In the genomic region with DNA sequence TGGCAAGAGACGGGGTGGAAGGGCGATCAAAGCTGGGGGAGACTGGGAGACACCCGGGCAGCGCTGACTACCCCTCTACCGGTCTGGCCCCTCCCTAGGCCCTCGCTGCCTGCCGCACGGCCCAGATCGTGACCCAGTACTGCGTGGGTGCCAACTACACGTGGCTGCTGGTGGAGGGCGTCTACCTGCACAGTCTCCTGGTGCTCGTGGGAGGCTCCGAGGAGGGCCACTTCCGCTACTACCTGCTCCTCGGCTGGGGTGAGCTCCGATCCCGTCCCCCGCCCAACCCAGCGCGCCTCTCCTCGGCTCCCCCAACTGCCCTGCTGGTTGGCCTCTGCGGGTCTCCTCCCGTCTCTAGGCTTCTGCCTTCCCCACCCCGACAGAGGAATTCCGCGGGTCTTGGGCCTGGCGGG, we compare ENCODE assay signal across 1 cellular context.
TF ChIP-seq lines count a peak whose summit lies in the region.

No MANE protein-coding gene starts in this region.

TF ChIP-seq in HepG2, 621 proteins besides CTCF, POLR2A, EP300 and RAD21:
- peak; percentile 53; the same call in 1 of the 2 replicates for TF ChIP-seq MAX (IDR thresholded peaks at IDR 0.05)
- TF ChIP-seq SALL2 (CRISPR knock-in tag; IDR thresholded peaks at IDR 0.05): peak; percentile 25; the same call in 1 of the 2 replicates
- no peak for TF ChIP-seq LCORL (IDR thresholded peaks at IDR 0.05)
- TF ChIP-seq LCORL (CRISPR knock-in tag; IDR thresholded peaks at IDR 0.05): 0 out of 2 replicates have a peak, but pooled peaks have one; percentile 45
- TF ChIP-seq CREB1 (IDR thresholded peaks at IDR 0.05): no peak
- no peak for TF ChIP-seq CREB1 (CRISPR knock-in tag; IDR thresholded peaks at IDR 0.05)
- TF ChIP-seq GABPB1 (CRISPR knock-in tag; IDR thresholded peaks at IDR 0.05): peak; percentile 42; the same call in 1 of the 2 replicates
- 0 out of 2 replicates have a peak, but pooled peaks have one; percentile 40 for TF ChIP-seq FOXC1 (CRISPR knock-in tag; IDR thresholded peaks at IDR 0.05; ENCODE audit: borderline replicate concordance)
- TF ChIP-seq ZBTB39 (CRISPR knock-in tag; IDR thresholded peaks at IDR 0.05): no peak
- TF ChIP-seq, protein P1, sequence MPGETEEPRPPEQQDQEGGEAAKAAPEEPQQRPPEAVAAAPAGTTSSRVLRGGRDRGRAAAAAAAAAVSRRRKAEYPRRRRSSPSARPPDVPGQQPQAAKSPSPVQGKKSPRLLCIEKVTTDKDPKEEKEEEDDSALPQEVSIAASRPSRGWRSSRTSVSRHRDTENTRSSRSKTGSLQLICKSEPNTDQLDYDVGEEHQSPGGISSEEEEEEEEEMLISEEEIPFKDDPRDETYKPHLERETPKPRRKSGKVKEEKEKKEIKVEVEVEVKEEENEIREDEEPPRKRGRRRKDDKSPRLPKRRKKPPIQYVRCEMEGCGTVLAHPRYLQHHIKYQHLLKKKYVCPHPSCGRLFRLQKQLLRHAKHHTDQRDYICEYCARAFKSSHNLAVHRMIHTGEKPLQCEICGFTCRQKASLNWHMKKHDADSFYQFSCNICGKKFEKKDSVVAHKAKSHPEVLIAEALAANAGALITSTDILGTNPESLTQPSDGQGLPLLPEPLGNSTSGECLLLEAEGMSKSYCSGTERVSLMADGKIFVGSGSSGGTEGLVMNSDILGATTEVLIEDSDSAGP (CRISPR knock-in tag; IDR thresholded peaks at IDR 0.05; ENCODE audit: borderline replicate concordance): 0 out of 2 replicates have a peak, but pooled peaks have one; percentile 22
- TF ChIP-seq, protein P2, sequence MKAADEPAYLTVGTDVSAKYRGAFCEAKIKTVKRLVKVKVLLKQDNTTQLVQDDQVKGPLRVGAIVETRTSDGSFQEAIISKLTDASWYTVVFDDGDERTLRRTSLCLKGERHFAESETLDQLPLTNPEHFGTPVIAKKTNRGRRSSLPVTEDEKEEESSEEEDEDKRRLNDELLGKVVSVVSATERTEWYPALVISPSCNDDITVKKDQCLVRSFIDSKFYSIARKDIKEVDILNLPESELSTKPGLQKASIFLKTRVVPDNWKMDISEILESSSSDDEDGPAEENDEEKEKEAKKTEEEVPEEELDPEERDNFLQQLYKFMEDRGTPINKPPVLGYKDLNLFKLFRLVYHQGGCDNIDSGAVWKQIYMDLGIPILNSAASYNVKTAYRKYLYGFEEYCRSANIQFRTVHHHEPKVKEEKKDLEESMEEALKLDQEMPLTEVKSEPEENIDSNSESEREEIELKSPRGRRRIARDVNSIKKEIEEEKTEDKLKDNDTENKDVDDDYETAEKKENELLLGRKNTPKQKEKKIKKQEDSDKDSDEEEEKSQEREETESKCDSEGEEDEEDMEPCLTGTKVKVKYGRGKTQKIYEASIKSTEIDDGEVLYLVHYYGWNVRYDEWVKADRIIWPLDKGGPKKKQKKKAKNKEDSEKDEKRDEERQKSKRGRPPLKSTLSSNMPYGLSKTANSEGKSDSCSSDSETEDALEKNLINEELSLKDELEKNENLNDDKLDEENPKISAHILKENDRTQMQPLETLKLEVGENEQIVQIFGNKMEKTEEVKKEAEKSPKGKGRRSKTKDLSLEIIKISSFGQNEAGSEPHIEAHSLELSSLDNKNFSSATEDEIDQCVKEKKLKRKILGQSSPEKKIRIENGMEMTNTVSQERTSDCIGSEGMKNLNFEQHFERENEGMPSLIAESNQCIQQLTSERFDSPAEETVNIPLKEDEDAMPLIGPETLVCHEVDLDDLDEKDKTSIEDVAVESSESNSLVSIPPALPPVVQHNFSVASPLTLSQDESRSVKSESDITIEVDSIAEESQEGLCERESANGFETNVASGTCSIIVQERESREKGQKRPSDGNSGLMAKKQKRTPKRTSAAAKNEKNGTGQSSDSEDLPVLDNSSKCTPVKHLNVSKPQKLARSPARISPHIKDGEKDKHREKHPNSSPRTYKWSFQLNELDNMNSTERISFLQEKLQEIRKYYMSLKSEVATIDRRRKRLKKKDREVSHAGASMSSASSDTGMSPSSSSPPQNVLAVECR (CRISPR knock-in tag; IDR thresholded peaks at IDR 0.05; ENCODE audit: borderline replicate concordance): 0 out of 2 replicates have a peak, but pooled peaks have one; percentile 36
- TF ChIP-seq ZNF558 (CRISPR knock-in tag; IDR thresholded peaks at IDR 0.05; ENCODE audit: borderline replicate concordance): no peak
- 0 out of 2 replicates have a peak, but pooled peaks have one; percentile 15 for TF ChIP-seq ZFX (CRISPR knock-in tag; IDR thresholded peaks at IDR 0.05; ENCODE audit: low read depth)
- TF ChIP-seq ZNF768 (CRISPR knock-in tag; IDR thresholded peaks at IDR 0.05): peak; percentile 20; the same call in 1 of the 2 replicates
- no peak for TF ChIP-seq HMGXB3 (CRISPR knock-in tag; IDR thresholded peaks at IDR 0.05; ENCODE audit: borderline replicate concordance)
- peak; percentile 67 for TF ChIP-seq KDM2A (CRISPR knock-in tag; IDR thresholded peaks at IDR 0.05; ENCODE audit: borderline replicate concordance, low read depth)
- peak; percentile 38; the same call in 1 of the 2 replicates for TF ChIP-seq ELF1 (CRISPR knock-in tag; IDR thresholded peaks at IDR 0.05)
- TF ChIP-seq, protein P3, sequence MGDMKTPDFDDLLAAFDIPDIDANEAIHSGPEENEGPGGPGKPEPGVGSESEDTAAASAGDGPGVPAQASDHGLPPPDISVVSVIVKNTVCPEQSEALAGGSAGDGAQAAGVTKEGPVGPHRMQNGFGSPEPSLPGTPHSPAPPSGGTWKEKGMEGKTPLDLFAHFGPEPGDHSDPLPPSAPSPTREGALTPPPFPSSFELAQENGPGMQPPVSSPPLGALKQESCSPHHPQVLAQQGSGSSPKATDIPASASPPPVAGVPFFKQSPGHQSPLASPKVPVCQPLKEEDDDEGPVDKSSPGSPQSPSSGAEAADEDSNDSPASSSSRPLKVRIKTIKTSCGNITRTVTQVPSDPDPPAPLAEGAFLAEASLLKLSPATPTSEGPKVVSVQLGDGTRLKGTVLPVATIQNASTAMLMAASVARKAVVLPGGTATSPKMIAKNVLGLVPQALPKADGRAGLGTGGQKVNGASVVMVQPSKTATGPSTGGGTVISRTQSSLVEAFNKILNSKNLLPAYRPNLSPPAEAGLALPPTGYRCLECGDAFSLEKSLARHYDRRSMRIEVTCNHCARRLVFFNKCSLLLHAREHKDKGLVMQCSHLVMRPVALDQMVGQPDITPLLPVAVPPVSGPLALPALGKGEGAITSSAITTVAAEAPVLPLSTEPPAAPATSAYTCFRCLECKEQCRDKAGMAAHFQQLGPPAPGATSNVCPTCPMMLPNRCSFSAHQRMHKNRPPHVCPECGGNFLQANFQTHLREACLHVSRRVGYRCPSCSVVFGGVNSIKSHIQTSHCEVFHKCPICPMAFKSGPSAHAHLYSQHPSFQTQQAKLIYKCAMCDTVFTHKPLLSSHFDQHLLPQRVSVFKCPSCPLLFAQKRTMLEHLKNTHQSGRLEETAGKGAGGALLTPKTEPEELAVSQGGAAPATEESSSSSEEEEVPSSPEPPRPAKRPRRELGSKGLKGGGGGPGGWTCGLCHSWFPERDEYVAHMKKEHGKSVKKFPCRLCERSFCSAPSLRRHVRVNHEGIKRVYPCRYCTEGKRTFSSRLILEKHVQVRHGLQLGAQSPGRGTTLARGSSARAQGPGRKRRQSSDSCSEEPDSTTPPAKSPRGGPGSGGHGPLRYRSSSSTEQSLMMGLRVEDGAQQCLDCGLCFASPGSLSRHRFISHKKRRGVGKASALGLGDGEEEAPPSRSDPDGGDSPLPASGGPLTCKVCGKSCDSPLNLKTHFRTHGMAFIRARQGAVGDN (CRISPR knock-in tag; IDR thresholded peaks at IDR 0.05): peak; percentile 70
- TF ChIP-seq ZNF563 (CRISPR knock-in tag; IDR thresholded peaks at IDR 0.05): 0 out of 2 replicates have a peak, but pooled peaks have one; percentile 25
- peak; percentile 35; the same call in 1 of the 2 replicates for TF ChIP-seq MYC (CRISPR knock-in tag; IDR thresholded peaks at IDR 0.05; ENCODE audit: borderline replicate concordance)
- peak; percentile 40; the same call in 1 of the 2 replicates for TF ChIP-seq MXD1 (CRISPR knock-in tag; IDR thresholded peaks at IDR 0.05)
- TF ChIP-seq KDM5B (CRISPR knock-in tag; IDR thresholded peaks at IDR 0.05; ENCODE audit: borderline replicate concordance): 0 out of 2 replicates have a peak, but pooled peaks have one; percentile 40
